24 cellular contexts compared by ENCODE assay signal in genomic region chr1:156144747-156145146, GRCh38.
"Had no signal": no experiment of that assay in that cellular context is flagged by ENCODE, and none has a peak within 500 bp of the region (broad histone marks: within the 10 kb centered on the region; RNA-seq: fewer than 3 reads in every experiment).

No MANE protein-coding gene starts in this region.

- H3K27ac Mint-ChIP-seq: activated CD4-positive, alpha-beta T cell treated with anti-CD3 and anti-CD28 coated beads, Interleukin-2, amount 10 ng/mL, durations not matched to agents 7 days and 5 days; activated CD8-positive, alpha-beta memory T cell treated with anti-CD3 and anti-CD28 coated beads, Interleukin-2, amount 10 ng/mL, durations not matched to agents 7 days and 5 days; activated naive CD8-positive, alpha-beta T cell treated with anti-CD3 and anti-CD28 coated beads, Interleukin-2, amount 10 ng/mL, durations not matched to agents 7 days and 5 days; activated T-helper 2 cell treated with anti-CD3 and anti-CD28 coated beads, Interferon-gamma antibody, Interleukin-2, Interleukin-4, amounts not matched to agents 10 μg/mL and 5 μg/mL and 100 μg/mL, durations not matched to agents 14 hours and 24 hours and 36 hours; naive thymus-derived CD4-positive, alpha-beta T cell; neural progenitor cell; progenitor cell of endocrine pancreas; stimulated activated naive B cell treated with anti-CD40 and anti-IgM and Interleukin-4, amounts not matched to agents 10 μg/mL and 1 μg/mL and 100 μg/mL, for 72 hours; T-helper 1 cell treated with Interleukin-12 subunit alpha and Interleukin-12 subunit beta and Interleukin-4 antibody, amounts not matched to agents 30 μg/mL and 1 μg/mL, for 36 hours had no signal

- ATAC-seq: activated CD8-positive, alpha-beta memory T cell treated with anti-CD3 and anti-CD28 coated beads, Interleukin-2, amount 10 ng/mL, durations not matched to agents 7 days and 5 days; activated CD8-positive, alpha-beta T cell treated with anti-CD3 and anti-CD28 coated beads for 36 hours; left lobe of liver; lower lobe of right lung; naive thymus-derived CD4-positive, alpha-beta T cell; stimulated activated naive B cell treated with anti-CD40 and anti-IgM and Interleukin-4, amounts not matched to agents 10 μg/mL and 1 μg/mL and 100 μg/mL, for 72 hours had no signal

- H3K9me3 ChIP-seq: lower lobe of right lung, sigmoid colon, thoracic aorta, upper lobe of left lung had no signal

- H3K36me3 ChIP-seq: neural progenitor cell had no signal

- H3K9me3 Mint-ChIP-seq: activated CD4-positive, alpha-beta T cell treated with anti-CD3 and anti-CD28 coated beads, Interleukin-2, amount 10 ng/mL, durations not matched to agents 7 days and 5 days; activated CD8-positive, alpha-beta T cell treated with anti-CD3 and anti-CD28 coated beads for 36 hours; activated naive CD8-positive, alpha-beta T cell treated with anti-CD3 and anti-CD28 coated beads, Interleukin-2, amount 10 ng/mL, durations not matched to agents 7 days and 5 days; activated T-helper 2 cell treated with anti-CD3 and anti-CD28 coated beads, Interferon-gamma antibody, Interleukin-2, Interleukin-4, amounts not matched to agents 10 μg/mL and 5 μg/mL and 100 μg/mL, durations not matched to agents 14 hours and 24 hours and 36 hours; neural progenitor cell; stimulated activated naive B cell treated with anti-CD40 and anti-IgM and Interleukin-4, amounts not matched to agents 10 μg/mL and 1 μg/mL and 100 μg/mL, for 72 hours; T-helper 1 cell treated with Interleukin-12 subunit alpha and Interleukin-12 subunit beta and Interleukin-4 antibody, amounts not matched to agents 30 μg/mL and 1 μg/mL, for 36 hours had no signal

- DNase-seq: activated CD4-positive, alpha-beta T cell treated with anti-CD3 and anti-CD28 coated beads, Interleukin-2, amount 10 ng/mL, durations not matched to agents 7 days and 5 days; activated CD4-positive, CD25-positive, alpha-beta regulatory T cell treated with anti-CD3 and anti-CD28 coated beads, Interleukin-2, amount 50 U/mL, for 72 hours; activated CD8-positive, alpha-beta memory T cell treated with anti-CD3 and anti-CD28 coated beads, Interleukin-2, amount 10 ng/mL, durations not matched to agents 7 days and 5 days; activated CD8-positive, alpha-beta T cell treated with anti-CD3 and anti-CD28 coated beads for 36 hours; activated naive CD4-positive, alpha-beta T cell; activated naive CD8-positive, alpha-beta T cell treated with anti-CD3 and anti-CD28 coated beads, Interleukin-2, amount 10 ng/mL, durations not matched to agents 7 days and 5 days; amniotic stem cell; kidney; lower lobe of right lung; naive thymus-derived CD4-positive, alpha-beta T cell; retina; sigmoid colon; stimulated activated CD4-positive, alpha-beta T cell treated with anti-CD3 and anti-CD28 coated beads, Interleukin-15, amount 100 ng/mL, for 24 hours; stimulated activated naive B cell treated with anti-CD40 and anti-IgM and Interleukin-4, amounts not matched to agents 10 μg/mL and 1 μg/mL and 100 μg/mL, for 72 hours; upper lobe of left lung had no signal

- H3K4me3 ChIP-seq: lower lobe of right lung, neural progenitor cell, sigmoid colon, smooth muscle cell, thoracic aorta, upper lobe of left lung had no signal

- H3K27me3 ChIP-seq: neural progenitor cell, upper lobe of left lung had no signal

- H3K4me3 Mint-ChIP-seq: activated CD4-positive, alpha-beta T cell treated with anti-CD3 and anti-CD28 coated beads, Interleukin-2, amount 10 ng/mL, durations not matched to agents 7 days and 5 days; activated CD8-positive, alpha-beta memory T cell treated with anti-CD3 and anti-CD28 coated beads, Interleukin-2, amount 10 ng/mL, durations not matched to agents 7 days and 5 days; activated CD8-positive, alpha-beta T cell treated with anti-CD3 and anti-CD28 coated beads for 36 hours; activated naive CD8-positive, alpha-beta T cell treated with anti-CD3 and anti-CD28 coated beads, Interleukin-2, amount 10 ng/mL, durations not matched to agents 7 days and 5 days; naive thymus-derived CD4-positive, alpha-beta T cell; neural progenitor cell; stimulated activated naive B cell treated with anti-CD40 and anti-IgM and Interleukin-4, amounts not matched to agents 10 μg/mL and 1 μg/mL and 100 μg/mL, for 72 hours; T-helper 1 cell treated with Interleukin-12 subunit alpha and Interleukin-12 subunit beta and Interleukin-4 antibody, amounts not matched to agents 30 μg/mL and 1 μg/mL, for 36 hours had no signal

- H3K27ac ChIP-seq: epithelial cell of prostate, lower lobe of right lung, neural progenitor cell, upper lobe of left lung, VCaP had no signal

- H3K36me3 Mint-ChIP-seq: activated CD8-positive, alpha-beta memory T cell treated with anti-CD3 and anti-CD28 coated beads, Interleukin-2, amount 10 ng/mL, durations not matched to agents 7 days and 5 days; activated naive CD8-positive, alpha-beta T cell treated with anti-CD3 and anti-CD28 coated beads, Interleukin-2, amount 10 ng/mL, durations not matched to agents 7 days and 5 days; naive thymus-derived CD4-positive, alpha-beta T cell; neural progenitor cell had no signal

- H3K9ac ChIP-seq: neural progenitor cell had no signal
